In the genomic region with DNA sequence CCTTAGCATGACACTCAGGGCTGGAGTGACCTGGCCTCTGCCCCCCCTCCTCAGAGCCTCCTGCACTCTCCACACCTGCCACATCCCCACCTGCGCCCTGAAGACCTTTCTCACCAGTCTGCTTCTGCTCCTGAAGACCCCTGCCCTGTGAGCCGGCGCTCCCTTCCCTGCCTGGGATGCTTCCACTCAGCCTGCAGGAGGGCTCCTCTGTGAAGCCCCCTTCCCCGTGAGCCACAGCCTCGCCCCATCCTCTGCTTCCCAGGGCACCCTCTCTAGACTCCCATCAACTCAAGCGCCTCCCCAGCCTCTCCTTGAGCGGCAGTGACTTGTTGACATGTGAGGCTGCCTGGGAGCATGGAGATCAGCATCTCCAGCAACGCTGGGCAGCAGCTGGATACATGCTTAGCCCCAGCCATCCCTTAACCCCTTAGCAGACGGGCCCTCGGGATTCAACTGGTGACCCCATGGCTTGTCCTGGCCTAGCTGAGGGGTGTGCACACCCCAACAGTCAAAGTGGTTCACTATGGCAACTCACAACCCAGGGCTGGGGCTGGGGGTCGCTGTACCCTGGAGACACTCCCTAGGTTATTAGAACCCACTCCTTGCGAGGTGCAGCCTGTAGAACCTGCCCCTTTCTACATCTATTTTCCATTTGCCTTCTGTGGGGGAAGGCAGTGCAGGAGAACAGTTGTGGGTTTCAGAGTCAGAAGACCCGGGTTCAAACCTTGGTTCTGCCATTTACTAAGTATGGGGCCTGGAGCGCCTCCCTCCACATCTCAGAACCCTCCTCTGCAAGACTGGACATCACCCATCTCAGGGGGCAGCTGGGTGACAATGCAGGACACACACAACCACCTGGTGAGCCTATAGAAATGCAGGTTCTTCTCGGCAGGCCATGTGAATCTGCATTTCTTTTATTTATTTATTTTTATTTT, we compare ENCODE assay signal across 12 cellular contexts.
DNase-seq lines count a peak whose midpoint lies in the region; ATAC-seq and TF ChIP-seq lines count a peak whose summit lies in the region.
"Had no signal": no experiment of that assay in that cellular context is flagged by ENCODE, and none has a peak within 500 bp of the region (broad histone marks: within the 10 kb centered on the region; RNA-seq: fewer than 3 reads in every experiment).

No MANE protein-coding gene starts in this region.

- no peaks in the 10 kb centered on the region for H3K79me2 ChIP-seq in parathyroid adenoma

- no peak overlapping the region for H3K9ac ChIP-seq in parathyroid adenoma

- no peaks in the 10 kb centered on the region for H3K9me3 Mint-ChIP-seq in central memory CD8-positive, alpha-beta T cell

- H3K4me1 Mint-ChIP-seq in central memory CD8-positive, alpha-beta T cell: peaks cover 43% of the 10 kb centered on the region

- H3K36me3 ChIP-seq in parathyroid adenoma (ENCODE audit: control insufficient read depth, insufficient read depth, low read length): no peaks in the 10 kb centered on the region
- H3K36me3 ChIP-seq: pancreas, thyroid gland had no signal

- H3K27me3 ChIP-seq in parathyroid adenoma (ENCODE audit: control insufficient read depth, insufficient read depth, low read length): no peaks in the 10 kb centered on the region
- H3K27me3 ChIP-seq: pancreas, thyroid gland had no signal

- no peaks in the 10 kb centered on the region for H3K9me3 ChIP-seq in parathyroid adenoma (ENCODE audit: control insufficient read depth, low read length)
- H3K9me3 ChIP-seq: pancreas, thyroid gland had no signal

- no peak for TF ChIP-seq CTCF in parathyroid adenoma (IDR thresholded peaks at IDR 0.05)

- peak overlapping the region; percentile 94 for H3K27ac Mint-ChIP-seq in central memory CD8-positive, alpha-beta T cell (ENCODE audit: low read depth)

- DNase-seq in activated CD4-positive, alpha-beta T cell treated with anti-CD3 and anti-CD28 coated beads for 48 hours: peak; percentile 29
- no peak for DNase-seq in activated CD4-positive, alpha-beta T cell treated with anti-CD3 and anti-CD28 coated beads for 4 hours
- DNase-seq in NCI-H510A treated with DMSO at 0.1 percent for 48 hours (lab: John Stamatoyannopoulos, UW): peak; percentile 45
- no peak for DNase-seq in central memory CD8-positive, alpha-beta T cell (ENCODE audit: low spot score in 2 of 2)
- DNase-seq in HPDE6-E6E7 (ENCODE audit: extremely low spot score): no peak
- DNase-seq in NCI-H1092 treated with DMSO at 0.1 percent for 48 hours (lab: John Stamatoyannopoulos, UW): no peak
- DNase-seq in retina: no peak
- DNase-seq: NCI-H446, thyroid gland had no signal

- H3K27ac ChIP-seq in parathyroid adenoma: no peak overlapping the region
- H3K27ac ChIP-seq: SK-N-MC had no signal

- H3K27me3 Mint-ChIP-seq in central memory CD8-positive, alpha-beta T cell: no peaks in the 10 kb centered on the region

- peaks cover 12% of the 10 kb centered on the region for H3K4me1 ChIP-seq in parathyroid adenoma
- H3K4me1 ChIP-seq: pancreas had no signal

- H2AFZ ChIP-seq in parathyroid adenoma: no peak overlapping the region

- peaks cover 8% of the 10 kb centered on the region for H3K36me3 Mint-ChIP-seq in central memory CD8-positive, alpha-beta T cell (ENCODE audit: insufficient read depth)

- H3K4me2 ChIP-seq in parathyroid adenoma (ENCODE audit: low read length): peak overlapping the region; percentile 25

- no peak overlapping the region for H3K4me3 ChIP-seq in parathyroid adenoma (ENCODE audit: low read depth, low read length)

- peak; percentile 8 for ATAC-seq in central memory CD8-positive, alpha-beta T cell (replicated peaks; ENCODE audit: extremely low read depth, poor library complexity, severe bottlenecking)

- H3K4me3 Mint-ChIP-seq in central memory CD8-positive, alpha-beta T cell: peak overlapping the region; percentile 81

Comparison
In these comparisons a context has a peak if more than half of its experiments do, and no peak if none do; other contexts are left out.
1. DNase-seq: peak in activated CD4-positive, alpha-beta T cell treated with anti-CD3 and anti-CD28 coated beads for 48 hours (single experiment) and NCI-H510A treated with DMSO at 0.1 percent for 48 hours (single experiment); none in activated CD4-positive, alpha-beta T cell treated with anti-CD3 and anti-CD28 coated beads for 4 hours (0 of 2), central memory CD8-positive, alpha-beta T cell (0 of 2), HPDE6-E6E7 (single experiment), NCI-H1092 treated with DMSO at 0.1 percent for 48 hours (single experiment) and retina (single experiment).